In genomic region chr15:74432968-74433591, GRCh38 we compare ENCODE assay signal across 8 cellular contexts.
DNase-seq lines count a peak whose midpoint lies in the region; ATAC-seq and TF ChIP-seq lines count a peak whose summit lies in the region.

No MANE protein-coding gene starts in this region.

- H3K4me3 ChIP-seq in mucosa of rectum (ENCODE audit: low read length in 2 of 2), result peak overlapping the region; percentile 64 to 65

- no peaks in the 10 kb centered on the region for H3K9me3 ChIP-seq in mucosa of rectum (ENCODE audit: control insufficient read depth in 2 of 2, low read length in 2 of 2)

- no peak for TF ChIP-seq EP300 in Ishikawa (IDR thresholded peaks at IDR 0.05; ENCODE audit: borderline replicate concordance)

- H3K27ac ChIP-seq in caudate nucleus (ENCODE audit: low read depth, low read length), result peak overlapping the region; percentile 76
- H3K27ac ChIP-seq in mucosa of rectum (ENCODE audit: low read depth in 2 of 2, low read length in 2 of 2), result peak overlapping the region; percentile 39 to 63

- ATAC-seq in GM19452 (IDR thresholded peaks at IDR 0.05; ENCODE audit: unreplicated experiment), result peak; percentile 5

- no peaks in the 10 kb centered on the region for H3K36me3 ChIP-seq in mucosa of rectum (ENCODE audit: control insufficient read depth in 2 of 2, insufficient read depth in 2 of 2, low read length in 2 of 2)

- DNase-seq in caudate nucleus (lab: John Stamatoyannopoulos, UW) (no peak), glomerular visceral epithelial cell (ENCODE audit: extremely low spot score) (no peak), epidermal melanocyte (ENCODE audit: insufficient read length, low spot score) (no peak), NCI-H1694 treated with DMSO at 0.1 percent for 48 hours (lab: John Stamatoyannopoulos, UW) (no peak), NOMO-1 treated with dmso at 0.1 percent for 144 hours (lab: John Stamatoyannopoulos, UW; ENCODE audit: unreplicated experiment) (no peak)

- no peak for TF ChIP-seq RAD21 in Ishikawa (IDR thresholded peaks at IDR 0.05; ENCODE audit: low read depth)

- peaks cover 7 to 10% of the 10 kb centered on the region in 2 donors for H3K4me1 ChIP-seq in mucosa of rectum (ENCODE audit: control insufficient read depth in 2 of 2, insufficient read depth in 2 of 2, low read length in 2 of 2)

- H3K9ac ChIP-seq in mucosa of rectum (ENCODE audit: low read depth in 1 of 2, low read length in 2 of 2), result peak overlapping the region; percentile 65 to 67

- peaks cover 10 to 24% of the 10 kb centered on the region in 2 donors for H3K27me3 ChIP-seq in mucosa of rectum (ENCODE audit: control insufficient read depth in 2 of 2, insufficient read depth in 2 of 2, low read length in 2 of 2)

TF ChIP-seq in Ishikawa, 13 proteins besides CTCF, POLR2A, EP300 and RAD21:
- peak; percentile 20; the same call in 1 of the 2 replicates for TF ChIP-seq MAX (IDR thresholded peaks at IDR 0.05)
- peak; percentile 73 for TF ChIP-seq ZBTB7A (IDR thresholded peaks at IDR 0.05; ENCODE audit: low read depth)
- no peak for TF ChIP-seq NFIC (IDR thresholded peaks at IDR 0.05)
- TF ChIP-seq TEAD4 (IDR thresholded peaks at IDR 0.05), result no peak
